ENCODE assay signal across 8 cellular contexts in the genomic region with DNA sequence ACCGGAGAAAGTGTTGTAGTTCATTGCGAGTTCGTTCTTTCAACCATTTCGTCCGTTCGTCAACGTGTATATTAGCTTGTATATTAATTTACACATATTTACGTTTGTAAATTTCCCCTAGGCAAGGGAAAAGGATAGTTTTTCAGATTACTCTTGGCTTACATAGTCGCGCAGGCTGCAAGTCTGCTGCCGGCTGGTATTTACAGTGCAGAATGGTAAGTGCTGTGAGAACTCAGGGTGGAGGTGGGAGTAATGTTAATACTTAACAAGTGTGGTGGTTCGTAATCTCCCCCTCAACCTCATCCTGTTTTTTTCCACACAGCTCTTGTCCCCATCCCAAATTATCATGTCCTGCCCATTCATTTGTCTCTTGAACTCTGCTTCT. TPM values are rescaled to one million over a fixed set of nuclear protein-coding genes. Genes with fewer than 3 reads are reported as not detected.
DNase-seq lines count a peak whose midpoint lies in the region; ATAC-seq and TF ChIP-seq lines count a peak whose summit lies in the region.

No MANE protein-coding gene starts in this region.

- 1% methylated on average over 12 of the region's 12 CpGs for WGBS in hepatocyte (ENCODE audit: low lambda C conversion rate, missing lambda C conversion rate)
- WGBS in spleen, 5 donors = 0 to 2% (median 1%) methylated on average over 12 of the region's 12 CpGs

- CTCF ChIA-PET in activated CD4-positive, alpha-beta T cell treated with anti-CD3 and anti-CD28 coated beads, Interleukin-2, amount 10 ng/mL, durations not matched to agents 7 days and 5 days (lab: Charles Lee) = interaction anchor here (0.8 to 3.0 kb wide), 15 partner anchors 9 to 244 kb away, joined by 3 to 17 read pairs (median 4); no protein-coding TSS in a partner anchor
- CTCF ChIA-PET in activated CD8-positive, alpha-beta T cell treated with anti-CD3 and anti-CD28 coated beads for 36 hours (lab: Charles Lee) = interaction anchor here (0.9 to 3.7 kb wide), 19 partner anchors 9 to 253 kb away, joined by 3 to 63 read pairs (median 6); partner anchors contain the start of gene RASGRP1

- intact Hi-C loops in activated CD8-positive, alpha-beta T cell treated with anti-CD3 and anti-CD28 coated beads for 36 hours (cut with micrococcal nuclease) = no loop called here
- intact Hi-C loops in spleen (cut with DNase I; ENCODE audit: low total_unique reads) = no loop called here

- peaks cover 3% of the 10 kb centered on the region for H3K4me1 ChIP-seq in hepatocyte (ENCODE audit: insufficient read depth)
- peaks cover 15 to 35% (median 25%) of the 10 kb centered on the region in 6 donors for H3K4me1 ChIP-seq in spleen

- H3K36me3 Mint-ChIP-seq in activated CD4-positive, alpha-beta T cell treated with anti-CD3 and anti-CD28 coated beads, Interleukin-2, amount 10 ng/mL, durations not matched to agents 7 days and 5 days (ENCODE audit: low read depth) = peaks cover 13% of the 10 kb centered on the region
- H3K36me3 Mint-ChIP-seq in activated CD8-positive, alpha-beta T cell treated with anti-CD3 and anti-CD28 coated beads for 36 hours (ENCODE audit: low read depth) = peaks cover 9% of the 10 kb centered on the region

- no peaks in the 10 kb centered on the region for H3K36me3 ChIP-seq in hepatocyte (replicated peaks; ENCODE audit: insufficient read depth, low read depth)
- H3K36me3 ChIP-seq in spleen = peaks cover 0 to 15% (median 0%) of the 10 kb centered on the region in 6 donors

- H3K27me3 Mint-ChIP-seq in activated CD4-positive, alpha-beta T cell treated with anti-CD3 and anti-CD28 coated beads, Interleukin-2, amount 10 ng/mL, durations not matched to agents 7 days and 5 days = peaks cover 13% of the 10 kb centered on the region
- no peaks in the 10 kb centered on the region for H3K27me3 Mint-ChIP-seq in activated CD8-positive, alpha-beta T cell treated with anti-CD3 and anti-CD28 coated beads for 36 hours

- no peak for ATAC-seq in activated CD8-positive, alpha-beta T cell treated with anti-CD3 and anti-CD28 coated beads for 36 hours

- no peak for DNase-seq in activated CD4-positive, alpha-beta T cell treated with anti-CD3 and anti-CD28 coated beads, Interleukin-2, amount 10 ng/mL, durations not matched to agents 7 days and 5 days
- DNase-seq in activated CD4-positive, alpha-beta T cell treated with anti-CD3 and anti-CD28 coated beads for 48 hours = no peak
- no peak for DNase-seq in activated CD8-positive, alpha-beta T cell treated with anti-CD3 and anti-CD28 coated beads for 36 hours
- DNase-seq in hepatocyte (ENCODE audit: low spot score) = peak; percentile 23
- no peak for DNase-seq in spleen
- no peak for DNase-seq in stimulated activated CD4-positive, alpha-beta T cell treated with anti-CD3 and anti-CD28 coated beads, Interleukin-15, amount 100 ng/mL, for 24 hours
- no peak for DNase-seq in medulla oblongata (ENCODE audit: extremely low spot score)
- no peak for DNase-seq in NCI-H2196 treated with DMSO at 0.1 percent for 48 hours (lab: John Stamatoyannopoulos, UW; ENCODE audit: unreplicated experiment)

- H3K27ac Mint-ChIP-seq in activated CD4-positive, alpha-beta T cell treated with anti-CD3 and anti-CD28 coated beads, Interleukin-2, amount 10 ng/mL, durations not matched to agents 7 days and 5 days = peak overlapping the region; percentile 96
- peak overlapping the region; percentile 93 for H3K27ac Mint-ChIP-seq in activated CD8-positive, alpha-beta T cell treated with anti-CD3 and anti-CD28 coated beads for 36 hours

- TF ChIP-seq POLR2A in spleen (IDR thresholded peaks at IDR 0.05) = no peak

- H2AFZ ChIP-seq in hepatocyte = peak overlapping the region; percentile 84

- no peaks in the 10 kb centered on the region for H3K9me2 ChIP-seq in hepatocyte (replicated peaks; ENCODE audit: insufficient read depth)

- H3K4me3 ChIP-seq in hepatocyte = peak overlapping the region; percentile 83
- H3K4me3 ChIP-seq in spleen = peak overlapping the region; percentile 67 to 94 (median 86)

- H3K9me3 Mint-ChIP-seq in activated CD4-positive, alpha-beta T cell treated with anti-CD3 and anti-CD28 coated beads, Interleukin-2, amount 10 ng/mL, durations not matched to agents 7 days and 5 days = no peaks in the 10 kb centered on the region
- no peaks in the 10 kb centered on the region for H3K9me3 Mint-ChIP-seq in activated CD8-positive, alpha-beta T cell treated with anti-CD3 and anti-CD28 coated beads for 36 hours

- peak overlapping the region; percentile 99 for H3K4me3 Mint-ChIP-seq in activated CD4-positive, alpha-beta T cell treated with anti-CD3 and anti-CD28 coated beads, Interleukin-2, amount 10 ng/mL, durations not matched to agents 7 days and 5 days
- H3K4me3 Mint-ChIP-seq in activated CD8-positive, alpha-beta T cell treated with anti-CD3 and anti-CD28 coated beads for 36 hours = peak overlapping the region; percentile 95

- TF ChIP-seq CTCF in activated CD8-positive, alpha-beta T cell treated with anti-CD3 and anti-CD28 coated beads for 36 hours (IDR thresholded peaks at IDR 0.05) = no peak
- TF ChIP-seq CTCF in hepatocyte (IDR thresholded peaks at IDR 0.05; ENCODE audit: poor library complexity) = no peak
- no peak for TF ChIP-seq CTCF in spleen (IDR thresholded peaks at IDR 0.05 in 8 of 11, conservative IDR thresholded peaks at IDR 0.05 in 3 of 11)

- H4K20me1 ChIP-seq in hepatocyte (ENCODE audit: insufficient read depth, poor library complexity, severe bottlenecking) = no peaks in the 10 kb centered on the region

- peaks cover 48% of the 10 kb centered on the region for H3K79me2 ChIP-seq in hepatocyte

- H3K27me3 ChIP-seq in hepatocyte (no peaks in the 10 kb centered on the region), spleen (replicated peaks in 1 of 7) (no peaks in the 10 kb centered on the region)

- H3K9me3 ChIP-seq in hepatocyte (ENCODE audit: low read depth) (no peaks in the 10 kb centered on the region), spleen (no peaks in the 10 kb centered on the region)

- H3K27ac ChIP-seq in hepatocyte (peak overlapping the region; percentile 98), spleen (peak overlapping the region; percentile 85 to 93 (median 90))

- POLR2A ChIA-PET in activated CD4-positive, alpha-beta T cell treated with anti-CD3 and anti-CD28 coated beads, Interleukin-2, amount 10 ng/mL, durations not matched to agents 7 days and 5 days (lab: Charles Lee) = interaction anchor here (0.5 kb wide), 1 partner anchor 1463 kb away, joined by 4 read pairs; no protein-coding TSS in a partner anchor
- POLR2A ChIA-PET in activated CD8-positive, alpha-beta T cell treated with anti-CD3 and anti-CD28 coated beads for 36 hours (lab: Charles Lee) = interaction anchor here (1.0 to 3.2 kb wide), 10 partner anchors 13 to 245 kb away, joined by 3 to 18 read pairs (median 4); no protein-coding TSS in a partner anchor

- peaks cover 35% of the 10 kb centered on the region for H3K4me1 Mint-ChIP-seq in activated CD4-positive, alpha-beta T cell treated with anti-CD3 and anti-CD28 coated beads, Interleukin-2, amount 10 ng/mL, durations not matched to agents 7 days and 5 days
- H3K4me1 Mint-ChIP-seq in activated CD8-positive, alpha-beta T cell treated with anti-CD3 and anti-CD28 coated beads for 36 hours (ENCODE audit: low read depth) = peaks cover 33% of the 10 kb centered on the region

- H3K4me2 ChIP-seq in hepatocyte = peak overlapping the region; percentile 84

RNA-seq across cellular contexts. Expression of gene FAM98B, which starts 0.8 kb away (rescaled TPM):
- total RNA-seq in activated CD4-positive, alpha-beta T cell treated with anti-CD3 and anti-CD28 coated beads, Interleukin-2, amount 10 ng/mL, durations not matched to agents 7 days and 5 days = 10 to 100 TPM; 34.7 to 42.9 TPM
- 10 to 100 TPM; 51.0 to 61.8 TPM for total RNA-seq in activated CD8-positive, alpha-beta T cell treated with anti-CD3 and anti-CD28 coated beads for 36 hours
- total RNA-seq in hepatocyte (10.5 and 14.1 TPM in 2 replicates), spleen (10 to 100 TPM; 15.8 to 32.3 (median 18.4) TPM)
- polyA plus RNA-seq in hepatocyte (2.6 and 4.4 TPM in 2 replicates), spleen (10 to 100 TPM in 1 of 3 donors, 1 to 10 TPM in 2; 5.7 to 11.0 (median 7.6) TPM)
